ENCODE assay signal across 35 cellular contexts in the genomic region with DNA sequence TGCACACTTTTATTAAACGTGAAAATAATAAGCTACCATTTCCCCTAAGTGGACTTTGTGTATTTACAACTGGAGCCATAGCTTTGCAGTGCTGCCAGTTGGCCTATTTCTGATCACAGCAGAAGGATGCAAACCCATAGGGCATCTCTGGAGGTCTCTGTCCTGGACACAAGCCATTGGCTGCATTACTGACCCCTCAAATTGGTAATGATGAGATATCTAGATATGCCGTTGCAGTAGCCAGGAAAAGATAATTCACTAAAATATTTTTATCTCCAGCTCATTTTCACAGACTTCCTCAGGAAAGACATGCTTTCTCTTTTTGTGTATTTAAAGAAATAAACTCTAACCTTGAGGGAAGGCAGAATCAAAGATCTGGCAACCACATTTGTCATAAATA.
"Had no signal": no experiment of that assay in that cellular context is flagged by ENCODE, and none has a peak within 500 bp of the region (broad histone marks: within the 10 kb centered on the region; RNA-seq: fewer than 3 reads in every experiment).

No MANE protein-coding gene starts in this region.

- H3K4me3 ChIP-seq: MG63 had no signal

- DNase-seq: Karpas-422, Kasumi-1, MG63, MM.1S, MV-4-11, NCI-H1048, NCI-H1092, NCI-H1092 treated with DMSO at 0.1 percent for 48 hours, NCI-H1105, NCI-H1105 treated with DMSO at 0.1 percent for 48 hours, NCI-H1417, NCI-H1417 treated with DMSO at 0.1 percent for 48 hours, NCI-H1436, NCI-H1436 treated with DMSO at 0.1 percent for 48 hours, NCI-H146, NCI-H1694, NCI-H1694 treated with DMSO at 0.1 percent for 48 hours, NCI-H187, NCI-H187 treated with DMSO at 0.1 percent for 48 hours, NCI-H1930, NCI-H2029, NCI-H2029 treated with DMSO at 0.1 percent for 48 hours, NCI-H2081, NCI-H2081 treated with DMSO at 0.1 percent for 48 hours, NCI-H2107, NCI-H2171, NCI-H2171 treated with DMSO at 0.1 percent for 48 hours, NCI-H2227 treated with DMSO at 0.1 percent for 48 hours, NCI-H226, NCI-H345, NCI-H446, NCI-H446 treated with DMSO at 0.1 percent for 48 hours, NCI-H510A, NCI-H510A treated with DMSO at 0.1 percent for 48 hours, NCI-H524 had no signal

- H3K9me3 ChIP-seq: MG63 had no signal

- H3K36me3 ChIP-seq: MG63 had no signal

- H3K27me3 ChIP-seq: MG63 had no signal
